ENCODE assay signal across 29 cellular contexts in the genomic region with DNA sequence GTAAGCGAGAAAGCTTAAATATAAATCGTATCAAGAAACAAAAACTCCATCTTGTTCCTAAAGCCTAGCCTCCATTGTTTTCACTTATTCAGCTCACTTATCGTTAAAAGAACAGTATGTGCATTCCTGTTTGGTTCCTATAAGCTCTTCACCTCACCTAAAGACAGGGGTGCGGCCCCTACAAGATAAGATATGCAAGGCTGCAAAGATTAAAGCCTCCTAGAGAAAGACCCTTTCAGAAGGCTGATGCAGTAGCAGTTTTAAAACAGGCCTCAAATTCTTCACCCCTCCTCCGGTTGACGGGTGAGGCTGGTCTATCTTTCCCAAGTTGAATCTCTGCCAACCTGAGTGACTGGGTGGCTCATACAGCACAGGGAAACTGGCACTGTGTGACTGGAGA. TPM values are rescaled to one million over a fixed set of nuclear protein-coding genes. Genes with fewer than 3 reads are reported as not detected.
"Had no signal": no experiment of that assay in that cellular context is flagged by ENCODE, and none has a peak within 500 bp of the region (broad histone marks: within the 10 kb centered on the region; RNA-seq: fewer than 3 reads in every experiment).

No MANE protein-coding gene starts in this region.

- H3K9me3 Mint-ChIP-seq: activated B cell treated with CpG ODN at 0.5 μM for 24 hours; activated T-cell treated with anti-CD3 and anti-CD28 coated beads, Interleukin-2, amount 50 U/mL, for 24 hours; activated T-helper 2 cell treated with anti-CD3 and anti-CD28 coated beads, Interferon-gamma antibody, Interleukin-2, Interleukin-4, amounts not matched to agents 10 μg/mL and 5 μg/mL and 100 μg/mL, durations not matched to agents 14 hours and 24 hours and 36 hours; memory B cell; stimulated activated naive CD8-positive, alpha-beta T cell treated with anti-CD3 and anti-CD28 coated beads, Interleukin-15, amount 100 ng/mL, for 72 hours; T-helper 1 cell treated with Interleukin-12 subunit alpha and Interleukin-12 subunit beta and Interleukin-4 antibody, amounts not matched to agents 30 μg/mL and 1 μg/mL, for 36 hours had no signal

- H3K27me3 Mint-ChIP-seq: activated B cell treated with CpG ODN at 0.5 μM for 24 hours; activated T-cell treated with anti-CD3 and anti-CD28 coated beads, Interleukin-2, amount 50 U/mL, for 24 hours; memory B cell; stimulated activated naive CD8-positive, alpha-beta T cell treated with anti-CD3 and anti-CD28 coated beads, Interleukin-15, amount 100 ng/mL, for 72 hours had no signal

- H3K4me1 Mint-ChIP-seq: activated B cell treated with CpG ODN at 0.5 μM for 24 hours; activated CD4-positive, alpha-beta T cell treated with anti-CD3 and anti-CD28 coated beads for 36 hours; memory B cell; naive B cell; stimulated activated effector memory CD8-positive, alpha-beta T cell treated with anti-CD3 and anti-CD28 coated beads, Interleukin-12 subunit alpha, Interleukin-12 subunit beta, amount 100 ng/mL, for 72 hours; stimulated activated naive CD8-positive, alpha-beta T cell treated with anti-CD3 and anti-CD28 coated beads, Interleukin-15, amount 100 ng/mL, for 72 hours had no signal

- H3K4me3 ChIP-seq: adrenal gland, ascending aorta, breast epithelium, coronary artery, heart right ventricle, pancreas, tibial nerve, vagina had no signal

- DNase-seq: activated B cell treated with CpG ODN at 0.5 μM for 24 hours; activated CD4-positive, alpha-beta T cell treated with anti-CD3 and anti-CD28 coated beads for 36 hours; activated CD4-positive, alpha-beta T cell treated with anti-CD3 and anti-CD28 coated beads, Interleukin-2, amount 50 U/mL, for 4 hours; activated CD8-positive, alpha-beta memory T cell treated with anti-CD3 and anti-CD28 coated beads for 24 hours; activated CD8-positive, alpha-beta memory T cell treated with anti-CD3 and anti-CD28 coated beads, Interleukin-2, amount 50 U/mL, for 4 hours; activated naive CD4-positive, alpha-beta T cell; activated T-cell treated with anti-CD3 and anti-CD28 coated beads, Interleukin-2, amount 50 U/mL, for 24 hours; adrenal gland; cerebellar nuclear complex; heart right ventricle; left colon; naive B cell; pancreas; right cardiac atrium; stimulated activated CD4-positive, alpha-beta T cell treated with anti-CD3 and anti-CD28 coated beads, Interleukin-2, amount 100 ng/mL, for 24 hours; stimulated activated naive CD8-positive, alpha-beta T cell treated with anti-CD3 and anti-CD28 coated beads, Interleukin-15, amount 100 ng/mL, for 72 hours; T1000 had no signal

- H3K27ac Mint-ChIP-seq: activated B cell treated with CpG ODN at 0.5 μM for 24 hours; activated CD4-positive, alpha-beta T cell treated with anti-CD3 and anti-CD28 coated beads for 36 hours; activated naive CD8-positive, alpha-beta T cell; activated T-cell treated with anti-CD3 and anti-CD28 coated beads, Interleukin-2, amount 50 U/mL, for 24 hours; activated T-helper 2 cell treated with anti-CD3 and anti-CD28 coated beads, Interferon-gamma antibody, Interleukin-2, Interleukin-4, amounts not matched to agents 10 μg/mL and 5 μg/mL and 100 μg/mL, durations not matched to agents 14 hours and 24 hours and 36 hours; memory B cell; naive B cell; stimulated activated effector memory CD8-positive, alpha-beta T cell treated with anti-CD3 and anti-CD28 coated beads, Interleukin-12 subunit alpha, Interleukin-12 subunit beta, amount 100 ng/mL, for 72 hours; stimulated activated naive CD8-positive, alpha-beta T cell treated with anti-CD3 and anti-CD28 coated beads, Interleukin-15, amount 100 ng/mL, for 72 hours; T-helper 1 cell treated with Interleukin-12 subunit alpha and Interleukin-12 subunit beta and Interleukin-4 antibody, amounts not matched to agents 30 μg/mL and 1 μg/mL, for 36 hours had no signal

- H3K4me1 ChIP-seq: adrenal gland, ascending aorta, breast epithelium, heart right ventricle, pancreas, vagina had no signal

- H3K4me3 Mint-ChIP-seq: activated B cell treated with CpG ODN at 0.5 μM for 24 hours; activated CD4-positive, alpha-beta T cell treated with anti-CD3 and anti-CD28 coated beads for 36 hours; activated naive CD8-positive, alpha-beta T cell; activated T-cell treated with anti-CD3 and anti-CD28 coated beads, Interleukin-2, amount 50 U/mL, for 24 hours; memory B cell; naive B cell; stimulated activated effector memory CD8-positive, alpha-beta T cell treated with anti-CD3 and anti-CD28 coated beads, Interleukin-12 subunit alpha, Interleukin-12 subunit beta, amount 100 ng/mL, for 72 hours; stimulated activated naive CD8-positive, alpha-beta T cell treated with anti-CD3 and anti-CD28 coated beads, Interleukin-15, amount 100 ng/mL, for 72 hours; T-helper 1 cell treated with Interleukin-12 subunit alpha and Interleukin-12 subunit beta and Interleukin-4 antibody, amounts not matched to agents 30 μg/mL and 1 μg/mL, for 36 hours had no signal

- ATAC-seq: activated CD4-positive, alpha-beta T cell treated with anti-CD3 and anti-CD28 coated beads for 36 hours; heart right ventricle; left colon; pancreas; right cardiac atrium; stimulated activated effector memory CD8-positive, alpha-beta T cell treated with anti-CD3 and anti-CD28 coated beads, Interleukin-12 subunit alpha, Interleukin-12 subunit beta, amount 100 ng/mL, for 72 hours; stimulated activated naive CD8-positive, alpha-beta T cell treated with anti-CD3 and anti-CD28 coated beads, Interleukin-15, amount 100 ng/mL, for 72 hours had no signal

- H3K27ac ChIP-seq: adrenal gland, ascending aorta, breast epithelium, coronary artery, epithelial cell of prostate, heart right ventricle, neutrophil, pancreas, tibial nerve, vagina had no signal

- H3K9me3 ChIP-seq: adrenal gland, ascending aorta, breast epithelium, neutrophil, pancreas, tibial nerve, vagina had no signal

- H3K36me3 Mint-ChIP-seq: activated naive CD8-positive, alpha-beta T cell; memory B cell; naive B cell; stimulated activated effector memory CD8-positive, alpha-beta T cell treated with anti-CD3 and anti-CD28 coated beads, Interleukin-12 subunit alpha, Interleukin-12 subunit beta, amount 100 ng/mL, for 72 hours had no signal

- H3K36me3 ChIP-seq: adrenal gland, ascending aorta, breast epithelium, heart right ventricle, neutrophil, pancreas, tibial nerve, vagina had no signal

- H3K27me3 ChIP-seq: adrenal gland, ascending aorta, breast epithelium, neutrophil, pancreas, tibial nerve, vagina had no signal

RNA-seq across cellular contexts. Expression of gene LAMA1, which starts 48.4 kb away (rescaled TPM):
- total RNA-seq: activated B cell treated with CpG ODN at 0.5 μM for 24 hours; activated CD4-positive, alpha-beta T cell treated with anti-CD3 and anti-CD28 coated beads for 36 hours; activated T-helper 2 cell treated with anti-CD3 and anti-CD28 coated beads, Interferon-gamma antibody, Interleukin-2, Interleukin-4, amounts not matched to agents 10 μg/mL and 5 μg/mL and 100 μg/mL, durations not matched to agents 14 hours and 24 hours and 36 hours; ascending aorta had no signal
